Comparison of ENCODE assay signal across 1 cellular context in the genomic region with DNA sequence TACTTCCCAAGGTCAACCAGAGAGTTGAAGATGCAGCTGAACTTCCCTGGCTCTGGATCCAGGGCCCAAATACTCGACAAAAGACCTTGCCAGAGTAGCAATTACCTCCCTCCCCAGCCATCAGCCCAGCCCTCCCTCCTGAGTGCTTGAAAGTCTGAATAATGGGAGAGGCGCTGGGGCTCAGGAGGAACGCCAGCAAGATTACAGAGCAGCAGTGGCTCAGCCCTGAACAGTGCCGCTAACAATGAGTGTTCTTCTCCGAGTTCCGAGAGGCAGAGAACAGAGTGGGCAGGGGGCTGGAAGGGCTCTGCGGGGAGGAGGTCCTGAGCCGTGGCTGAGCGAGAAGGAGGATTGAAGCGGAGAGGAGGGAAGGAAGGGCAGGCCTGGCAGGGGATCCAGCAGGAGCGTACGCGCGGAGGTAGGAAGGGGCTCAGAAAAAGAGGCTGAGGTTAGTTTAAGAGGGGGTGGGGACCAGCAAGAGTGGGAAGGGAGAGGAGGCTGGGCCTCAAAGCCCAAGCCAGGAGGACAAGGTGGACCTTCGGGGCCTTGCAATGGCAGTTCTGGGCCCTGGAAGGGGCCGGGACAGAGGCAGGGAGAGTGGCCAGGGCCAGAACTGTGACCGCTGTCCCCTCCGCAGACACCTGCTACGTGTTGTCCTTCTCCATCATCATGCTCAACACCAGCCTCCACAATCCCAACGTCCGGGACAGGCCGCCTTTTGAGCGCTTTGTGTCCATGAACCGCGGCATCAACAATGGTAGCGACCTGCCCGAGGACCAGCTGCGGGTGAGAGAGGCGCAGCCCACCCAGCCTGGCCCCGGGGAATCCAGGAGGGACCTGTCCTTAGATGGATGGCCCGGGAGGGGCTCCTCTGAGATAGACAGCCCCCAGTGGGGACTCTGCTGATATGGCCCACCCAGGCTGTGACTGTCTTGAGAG.
TF ChIP-seq lines count a peak whose summit lies in the region.

No MANE protein-coding gene starts in this region.

TF ChIP-seq in IMR-90, 13 proteins besides CTCF, POLR2A, EP300 and RAD21:
- TF ChIP-seq MAFK (IDR thresholded peaks at IDR 0.05; ENCODE audit: low read depth, low read length) (no peak), SMC3 (IDR thresholded peaks at IDR 0.05; ENCODE audit: low read depth, low read length) (no peak), MAZ (IDR thresholded peaks at IDR 0.05; ENCODE audit: borderline replicate concordance, low read depth, low read length) (no peak), CEBPB (IDR thresholded peaks at IDR 0.05; ENCODE audit: low read depth, low read length) (no peak), MXI1 (IDR thresholded peaks at IDR 0.05; ENCODE audit: borderline replicate concordance, low read depth, low read length) (no peak), CHD1 (IDR thresholded peaks at IDR 0.05; ENCODE audit: low read depth, low read length) (no peak), FOS (IDR thresholded peaks at IDR 0.05; ENCODE audit: low read depth, low read length) (no peak), BHLHE40 (IDR thresholded peaks at IDR 0.05; ENCODE audit: low read depth, low read length) (no peak), RFX5 (IDR thresholded peaks at IDR 0.05; ENCODE audit: low read depth, low read length) (no peak), RCOR1 (IDR thresholded peaks at IDR 0.05; ENCODE audit: insufficient replicate concordance, low read length) (no peak), NFE2L2 (IDR thresholded peaks at IDR 0.05; ENCODE audit: low read depth, low read length) (no peak)
- TF ChIP-seq, protein P1, sequence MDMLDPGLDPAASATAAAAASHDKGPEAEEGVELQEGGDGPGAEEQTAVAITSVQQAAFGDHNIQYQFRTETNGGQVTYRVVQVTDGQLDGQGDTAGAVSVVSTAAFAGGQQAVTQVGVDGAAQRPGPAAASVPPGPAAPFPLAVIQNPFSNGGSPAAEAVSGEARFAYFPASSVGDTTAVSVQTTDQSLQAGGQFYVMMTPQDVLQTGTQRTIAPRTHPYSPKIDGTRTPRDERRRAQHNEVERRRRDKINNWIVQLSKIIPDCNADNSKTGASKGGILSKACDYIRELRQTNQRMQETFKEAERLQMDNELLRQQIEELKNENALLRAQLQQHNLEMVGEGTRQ (IDR thresholded peaks at IDR 0.05; ENCODE audit: low read depth, low read length) = no peak
- TF ChIP-seq, protein P2, sequence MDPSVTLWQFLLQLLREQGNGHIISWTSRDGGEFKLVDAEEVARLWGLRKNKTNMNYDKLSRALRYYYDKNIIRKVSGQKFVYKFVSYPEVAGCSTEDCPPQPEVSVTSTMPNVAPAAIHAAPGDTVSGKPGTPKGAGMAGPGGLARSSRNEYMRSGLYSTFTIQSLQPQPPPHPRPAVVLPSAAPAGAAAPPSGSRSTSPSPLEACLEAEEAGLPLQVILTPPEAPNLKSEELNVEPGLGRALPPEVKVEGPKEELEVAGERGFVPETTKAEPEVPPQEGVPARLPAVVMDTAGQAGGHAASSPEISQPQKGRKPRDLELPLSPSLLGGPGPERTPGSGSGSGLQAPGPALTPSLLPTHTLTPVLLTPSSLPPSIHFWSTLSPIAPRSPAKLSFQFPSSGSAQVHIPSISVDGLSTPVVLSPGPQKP (IDR thresholded peaks at IDR 0.05; ENCODE audit: borderline replicate concordance, low read depth, low read length) = no peak
